8 cellular contexts compared by ENCODE assay signal in genomic region chr6:7590918-7591302, GRCh38. TPM values are rescaled to one million over a fixed set of nuclear protein-coding genes. Genes with fewer than 3 reads are reported as not detected.
DNase-seq lines count a peak whose midpoint lies in the region; ATAC-seq and TF ChIP-seq lines count a peak whose summit lies in the region.

No MANE protein-coding gene starts in this region.

- peaks cover 9% of the 10 kb centered on the region; the same call in 1 of the 2 replicates for H3K36me3 ChIP-seq in SJCRH30

- no peaks in the 10 kb centered on the region for H3K36me3 Mint-ChIP-seq in natural killer cell treated with Interleukin-12 subunit alpha and Interleukin-12 subunit beta and Interleukin-15 and Interleukin-18, amount 100 ng/mL, for 72 hours

- H3K27me3 Mint-ChIP-seq in natural killer cell treated with Interleukin-12 subunit alpha and Interleukin-12 subunit beta and Interleukin-15 and Interleukin-18, amount 100 ng/mL, for 72 hours, result peaks cover 0 to 2% of the 10 kb centered on the region in 2 donors

- H3K27ac ChIP-seq in SJCRH30, result no peak overlapping the region

- ATAC-seq in natural killer cell treated with Interleukin-12 subunit alpha and Interleukin-12 subunit beta and Interleukin-15 and Interleukin-18, amount 100 ng/mL, for 72 hours, result no peak
- ATAC-seq in GM18502 (IDR thresholded peaks at IDR 0.05; ENCODE audit: poor library complexity, unreplicated experiment), result no peak
- ATAC-seq in HG02852 (IDR thresholded peaks at IDR 0.05; ENCODE audit: unreplicated experiment), result no peak

- no peaks in the 10 kb centered on the region for H3K9me3 ChIP-seq in SJCRH30 (replicated peaks)

- H3K4me3 Mint-ChIP-seq in natural killer cell treated with Interleukin-12 subunit alpha and Interleukin-12 subunit beta and Interleukin-15 and Interleukin-18, amount 100 ng/mL, for 72 hours, result peak overlapping the region; percentile 96

- peaks cover 34 to 39% of the 10 kb centered on the region in 2 donors for H3K4me1 Mint-ChIP-seq in natural killer cell treated with Interleukin-12 subunit alpha and Interleukin-12 subunit beta and Interleukin-15 and Interleukin-18, amount 100 ng/mL, for 72 hours (ENCODE audit: low read depth in 2 of 2)

- no peaks in the 10 kb centered on the region for H3K9me3 Mint-ChIP-seq in natural killer cell treated with Interleukin-12 subunit alpha and Interleukin-12 subunit beta and Interleukin-15 and Interleukin-18, amount 100 ng/mL, for 72 hours

- H3K4me1 ChIP-seq in SJCRH30, result no peaks in the 10 kb centered on the region

- peak overlapping the region; percentile 89 for H3K4me3 ChIP-seq in SJCRH30
- peak overlapping the region; percentile 84 for H3K4me3 ChIP-seq in epithelial cell of proximal tubule (ENCODE audit: low read depth, low read length)

- H3K27me3 ChIP-seq in SJCRH30, result no peaks in the 10 kb centered on the region

- peak overlapping the region; percentile 75 to 94 for H3K27ac Mint-ChIP-seq in natural killer cell treated with Interleukin-12 subunit alpha and Interleukin-12 subunit beta and Interleukin-15 and Interleukin-18, amount 100 ng/mL, for 72 hours

- TF ChIP-seq CTCF in epithelial cell of proximal tubule (conservative IDR thresholded peaks at IDR 0.05; ENCODE audit: low read depth, low read length), result no peak

- DNase-seq in DMS 273 (lab: John Stamatoyannopoulos, UW; ENCODE audit: unreplicated experiment) (peak; percentile 34), DMS 273 treated with DMSO at 0.1 percent for 48 hours (lab: John Stamatoyannopoulos, UW) (no peak), SJCRH30 (no peak), epithelial cell of proximal tubule (ENCODE audit: low read depth) (no peak)
- DNase-seq in natural killer cell treated with Interleukin-12 subunit alpha and Interleukin-12 subunit beta and Interleukin-15 and Interleukin-18, amount 100 ng/mL, for 72 hours (ENCODE audit: low spot score), result no peak
- DNase-seq in stimulated activated CD4-positive, alpha-beta T cell treated with anti-CD3 and anti-CD28 coated beads, Interleukin-2, amount 100 ng/mL, for 24 hours, result no peak

RNA-seq across cellular contexts. Expression of gene SNRNP48, which starts 0.9 kb away (rescaled TPM):
- 20.1 and 25.3 TPM in 2 replicates for total RNA-seq in SJCRH30 (2014; rRNA removed; shearing (Covaris generic))
- total RNA-seq in epithelial cell of proximal tubule, result 8.6 and 9.1 TPM in 2 replicates
- 10 to 100 TPM; 14.1 to 16.8 TPM for total RNA-seq in natural killer cell treated with Interleukin-12 subunit alpha and Interleukin-12 subunit beta and Interleukin-15 and Interleukin-18, amount 100 ng/mL, for 72 hours

RNA-seq across cellular contexts. Expression of gene DSP, which starts 49.4 kb away (rescaled TPM):
- not detected in 2 replicates for total RNA-seq in SJCRH30 (2014; rRNA removed; shearing (Covaris generic))
- 47.4 and 80.1 TPM in 2 replicates for total RNA-seq in epithelial cell of proximal tubule
- total RNA-seq in natural killer cell treated with Interleukin-12 subunit alpha and Interleukin-12 subunit beta and Interleukin-15 and Interleukin-18, amount 100 ng/mL, for 72 hours, result not detected

Comparison
In these comparisons a context has a peak if more than half of its experiments do, and no peak if none do; other contexts are left out.
1. RNA of gene DSP, which starts 49.4 kb away (total RNA-seq): 47.4 to 80.1 TPM in epithelial cell of proximal tubule; not detected in SJCRH30 and not detected in natural killer cell treated with Interleukin-12 subunit alpha and Interleukin-12 subunit beta and Interleukin-15 and Interleukin-18, amount 100 ng/mL, for 72 hours; every median in the first group is over 10 times any median in the second.